1 cellular context compared by ENCODE assay signal in the genomic region with DNA sequence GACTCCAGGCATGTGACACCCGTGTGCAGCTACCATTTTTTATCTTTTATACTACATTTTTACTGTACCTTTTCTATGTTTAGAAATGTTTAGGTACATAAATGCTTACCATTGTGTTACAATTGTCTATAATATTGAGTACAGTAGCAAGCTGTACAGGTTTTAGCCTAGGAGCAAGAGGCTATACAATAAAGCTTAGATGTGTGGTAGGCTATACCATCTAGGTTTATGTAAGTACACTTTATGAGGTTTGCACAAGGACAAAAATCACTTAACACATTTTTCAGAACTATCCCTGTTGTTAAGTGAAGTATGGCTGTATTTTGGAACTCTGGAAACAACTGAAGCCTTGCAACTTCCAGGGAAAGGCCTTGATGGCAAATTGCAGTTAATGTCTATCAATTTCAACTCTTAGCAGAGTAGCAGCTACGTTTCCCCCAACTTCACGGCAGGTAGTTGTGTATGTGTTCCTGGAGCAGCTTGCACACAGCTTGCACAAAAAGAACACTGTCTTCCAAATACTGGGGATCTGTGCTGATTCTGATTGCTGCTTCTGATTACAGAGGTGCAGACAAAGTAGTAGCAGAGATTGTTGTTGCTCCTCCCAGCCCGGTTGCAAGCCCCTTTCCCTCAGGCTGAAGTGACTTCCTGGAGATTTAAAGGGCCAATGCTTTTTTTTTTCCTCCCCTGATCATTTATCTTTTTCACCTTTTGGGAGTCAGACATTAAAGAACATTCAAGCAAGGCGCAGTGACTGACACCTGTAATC.
TF ChIP-seq lines count a peak whose summit lies in the region.

No MANE protein-coding gene starts in this region.

TF ChIP-seq in GM23338, 12 proteins besides CTCF, POLR2A, EP300 and RAD21:
- TF ChIP-seq ZNF331 (CRISPR knock-in tag; IDR thresholded peaks at IDR 0.05; ENCODE audit: low read depth) (no peak), EZH2phosphoT487 (IDR thresholded peaks at IDR 0.05; ENCODE audit: unreplicated experiment) (no peak), JUNB (IDR thresholded peaks at IDR 0.05; ENCODE audit: unreplicated experiment) (no peak)
TF ChIP-seq in GM23338: peak in this region for 0.
